Comparison of ENCODE assay signal across 15 cellular contexts in the genomic region with DNA sequence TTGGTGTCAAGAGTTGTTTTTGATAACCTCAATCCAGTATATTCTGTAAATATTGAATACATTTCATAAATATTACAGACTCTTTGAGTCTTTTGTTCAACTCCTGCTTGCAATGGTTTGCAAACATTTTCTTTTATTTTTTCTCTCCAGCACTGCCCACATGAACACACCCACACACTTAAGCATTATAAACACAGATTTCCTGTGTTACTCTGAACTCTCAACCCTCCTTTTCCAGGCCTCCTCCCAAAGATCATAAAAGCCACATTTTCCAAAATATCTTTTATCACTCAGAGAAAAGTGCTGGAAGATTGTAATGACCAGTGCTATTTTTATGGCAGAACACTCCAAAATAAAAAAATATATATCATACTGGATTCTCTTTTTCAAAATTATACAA. TPM values are rescaled to one million over a fixed set of nuclear protein-coding genes. Genes with fewer than 3 reads are reported as not detected.
DNase-seq lines count a peak whose midpoint lies in the region; ATAC-seq, FAIRE-seq and TF ChIP-seq lines count a peak whose summit lies in the region.
"Had no signal": no experiment of that assay in that cellular context is flagged by ENCODE, and none has a peak within 500 bp of the region (broad histone marks: within the 10 kb centered on the region; RNA-seq: fewer than 3 reads in every experiment).

No MANE protein-coding gene starts in this region.

- H3K9ac ChIP-seq in liver (ENCODE audit: low read depth in 1 of 2, low read length in 2 of 2), result no peak overlapping the region
- H3K9ac ChIP-seq in HepG2 (ENCODE audit: insufficient read depth, low read depth, low read length), result no peak overlapping the region
- H3K9ac ChIP-seq: SK-N-SH had no signal

- intact Hi-C loops in HepG2 (cut with micrococcal nuclease; ENCODE audit: unreplicated experiment), result no loop called here
- intact Hi-C loops in activated T-helper 1 cell treated with anti-CD3 and anti-CD28 coated beads, Interleukin-12 subunit alpha, Interleukin-12 subunit beta, Interleukin-2, Interleukin-4 antibody, amounts not matched to agents 30 ng/mL and 10 ng/mL and 1 ng/mL, durations not matched to agents 14 hours and 24 hours and 36 hours (cut with micrococcal nuclease), result no loop called here

- FAIRE-seq in HepG2 (lab: Jason Lieb, UNC), result no peak
- FAIRE-seq: GM18507, keratinocyte had no signal

- H3K36me3 ChIP-seq in liver (ENCODE audit: control insufficient read depth in 4 of 4, insufficient read depth in 3 of 4, low read depth in 1 of 4, low read length in 3 of 4), result no peaks in the 10 kb centered on the region
- H3K36me3 ChIP-seq in HepG2 (replicated peaks in 1 of 2; ENCODE audit: control insufficient read depth in 1 of 2, insufficient read depth in 2 of 2, low read length in 2 of 2), result no peaks in the 10 kb centered on the region

- H3K79me2 ChIP-seq in HepG2 (ENCODE audit: insufficient read depth, low read length), result no peaks in the 10 kb centered on the region

- TF ChIP-seq EP300 in HepG2 (IDR thresholded peaks at IDR 0.05; ENCODE audit: low read depth in 2 of 2, low read length in 2 of 2) (no peak), HepG2 (CRISPR knock-in tag; IDR thresholded peaks at IDR 0.05; ENCODE audit: borderline replicate concordance) (no peak)

- H3K27ac ChIP-seq in liver (ENCODE audit: low read depth in 1 of 2, low read length in 2 of 2) (no peak overlapping the region), HepG2 (ENCODE audit: extremely low read length, insufficient read depth, low read length) (no peak overlapping the region)

- no TSS peak for BruUV-seq in HepG2 (replicated peaks; lab: Mats Ljungman, UMichigan)

- TF ChIP-seq POLR2A in HepG2 (IDR thresholded peaks at IDR 0.05; ENCODE audit: insufficient read depth in 1 of 2, low read depth in 2 of 2, low read length in 2 of 2), result no peak

- peaks cover 90% of the 10 kb centered on the region for H3K4me1 Mint-ChIP-seq in activated T-helper 1 cell treated with anti-CD3 and anti-CD28 coated beads, Interleukin-12 subunit alpha, Interleukin-12 subunit beta, Interleukin-2, Interleukin-4 antibody, amounts not matched to agents 30 ng/mL and 10 ng/mL and 1 ng/mL, durations not matched to agents 14 hours and 24 hours and 36 hours (ENCODE audit: low read depth)
- H3K4me1 Mint-ChIP-seq in immature natural killer cell, result peaks cover 61 to 72% of the 10 kb centered on the region in 2 donors
- peaks cover 87% of the 10 kb centered on the region for H3K4me1 Mint-ChIP-seq in stimulated activated naive CD8-positive, alpha-beta T cell treated with anti-CD3 and anti-CD28 coated beads, Interleukin-15, amount 100 ng/mL, for 72 hours

- in situ Hi-C loops in HepG2 (cut with HindIII; ENCODE audit: extremely low pct_ligation_motif_present, low pct_unique_long_range_greater_than_20kb), result no loop called here

- H3K4me1 ChIP-seq in liver (ENCODE audit: control insufficient read depth in 4 of 4, insufficient read depth in 4 of 4, low read length in 3 of 4) (peaks cover 0 to 5% (median 0%) of the 10 kb centered on the region in 4 donors), HepG2 (ENCODE audit: insufficient read depth, low read length) (no peaks in the 10 kb centered on the region)

- H3K36me3 Mint-ChIP-seq in activated T-helper 1 cell treated with anti-CD3 and anti-CD28 coated beads, Interleukin-12 subunit alpha, Interleukin-12 subunit beta, Interleukin-2, Interleukin-4 antibody, amounts not matched to agents 30 ng/mL and 10 ng/mL and 1 ng/mL, durations not matched to agents 14 hours and 24 hours and 36 hours (ENCODE audit: low read depth), result peaks cover 61% of the 10 kb centered on the region
- peaks cover 14 to 24% (median 19%) of the 10 kb centered on the region in 3 donors for H3K36me3 Mint-ChIP-seq in immature natural killer cell

- POLR2A ChIA-PET in HepG2 (lab: Yijun Ruan, JAX), result no interaction called here

- CTCF ChIA-PET in HepG2 (lab: Yijun Ruan, JAX; ENCODE audit: low intra/inter-chr PET ratio, low total read pairs), result no interaction called here

- ATAC-seq in HepG2, result no peak
- no peak for ATAC-seq in stimulated activated naive CD8-positive, alpha-beta T cell treated with anti-CD3 and anti-CD28 coated beads, Interleukin-15, amount 100 ng/mL, for 72 hours
- no peak for ATAC-seq in HG02973 (IDR thresholded peaks at IDR 0.05; ENCODE audit: unreplicated experiment)
- no peak for ATAC-seq in GM21360 (IDR thresholded peaks at IDR 0.05; ENCODE audit: unreplicated experiment)

- no peak overlapping the region for H2AFZ ChIP-seq in HepG2 (ENCODE audit: low read length)

- no peak for TF ChIP-seq CTCF in liver (IDR thresholded peaks at IDR 0.05; ENCODE audit: low read depth, low read length, missing input control)
- no peak for TF ChIP-seq CTCF in HepG2 (CRISPR knock-in tag; IDR thresholded peaks at IDR 0.05)

- no peak overlapping the region for H3K4me2 ChIP-seq in HepG2 (ENCODE audit: low read depth, low read length)
- H3K4me2 ChIP-seq: SK-N-SH had no signal

- H3K4me3 ChIP-seq in liver (ENCODE audit: low read depth in 1 of 3, low read length in 3 of 3) (no peak overlapping the region), HepG2 (replicated peaks in 1 of 3; ENCODE audit: insufficient read depth in 1 of 3, low read depth in 2 of 3, low read length in 3 of 3) (no peak overlapping the region)

- DNase-seq in HepG2 (ENCODE audit: low spot score) (no peak), immature natural killer cell (no peak)
- DNase-seq in activated T-helper 1 cell treated with anti-CD3 and anti-CD28 coated beads, Interleukin-12 subunit alpha, Interleukin-12 subunit beta, Interleukin-2, Interleukin-4 antibody, amounts not matched to agents 30 ng/mL and 10 ng/mL and 1 ng/mL, durations not matched to agents 14 hours and 24 hours and 36 hours (ENCODE audit: low spot score), result no peak
- DNase-seq in stimulated activated naive CD8-positive, alpha-beta T cell treated with anti-CD3 and anti-CD28 coated beads, Interleukin-15, amount 100 ng/mL, for 72 hours, result no peak
- DNase-seq in activated effector memory CD4-positive, alpha-beta T cell treated with Interleukin-2 at 50 U/mL for 16 hours, result no peak
- DNase-seq: C1 segment of cervical spinal cord, foreskin melanocyte, HCEC 1CT, NCI-H2171 treated with DMSO at 0.1 percent for 48 hours, SK-N-SH had no signal

- H3K27ac Mint-ChIP-seq in activated T-helper 1 cell treated with anti-CD3 and anti-CD28 coated beads, Interleukin-12 subunit alpha, Interleukin-12 subunit beta, Interleukin-2, Interleukin-4 antibody, amounts not matched to agents 30 ng/mL and 10 ng/mL and 1 ng/mL, durations not matched to agents 14 hours and 24 hours and 36 hours, result peak overlapping the region; percentile 19
- peak overlapping the region; percentile 88 to 96 (median 92) for H3K27ac Mint-ChIP-seq in immature natural killer cell
- H3K27ac Mint-ChIP-seq in stimulated activated naive CD8-positive, alpha-beta T cell treated with anti-CD3 and anti-CD28 coated beads, Interleukin-15, amount 100 ng/mL, for 72 hours, result peak overlapping the region in 1 of 2 donors; percentile 14

- peaks cover 9% of the 10 kb centered on the region for H3K9me3 Mint-ChIP-seq in activated T-helper 1 cell treated with anti-CD3 and anti-CD28 coated beads, Interleukin-12 subunit alpha, Interleukin-12 subunit beta, Interleukin-2, Interleukin-4 antibody, amounts not matched to agents 30 ng/mL and 10 ng/mL and 1 ng/mL, durations not matched to agents 14 hours and 24 hours and 36 hours
- peaks cover 4 to 9% (median 7%) of the 10 kb centered on the region in 6 donors for H3K9me3 Mint-ChIP-seq in immature natural killer cell
- H3K9me3 Mint-ChIP-seq in stimulated activated naive CD8-positive, alpha-beta T cell treated with anti-CD3 and anti-CD28 coated beads, Interleukin-15, amount 100 ng/mL, for 72 hours, result peaks cover 11 to 16% of the 10 kb centered on the region in 2 donors

- no peaks in the 10 kb centered on the region for H3K27me3 Mint-ChIP-seq in activated T-helper 1 cell treated with anti-CD3 and anti-CD28 coated beads, Interleukin-12 subunit alpha, Interleukin-12 subunit beta, Interleukin-2, Interleukin-4 antibody, amounts not matched to agents 30 ng/mL and 10 ng/mL and 1 ng/mL, durations not matched to agents 14 hours and 24 hours and 36 hours (ENCODE audit: insufficient read depth)
- H3K27me3 Mint-ChIP-seq in immature natural killer cell (ENCODE audit: low read depth in 3 of 3), result peaks cover 2 to 3% (median 2%) of the 10 kb centered on the region in 3 donors
- no peaks in the 10 kb centered on the region for H3K27me3 Mint-ChIP-seq in stimulated activated naive CD8-positive, alpha-beta T cell treated with anti-CD3 and anti-CD28 coated beads, Interleukin-15, amount 100 ng/mL, for 72 hours

- peaks cover 0 to 3% (median 0%) of the 10 kb centered on the region in 4 donors for H3K9me3 ChIP-seq in liver (ENCODE audit: control insufficient read depth in 4 of 4, low read length in 3 of 4)
- no peaks in the 10 kb centered on the region for H3K9me3 ChIP-seq in HepG2 (ENCODE audit: low read length)
- H3K9me3 ChIP-seq: SK-N-SH had no signal

- no peaks in the 10 kb centered on the region for H4K20me1 ChIP-seq in HepG2 (ENCODE audit: insufficient read depth, low read length)

- no peak for TF ChIP-seq RAD21 in liver (IDR thresholded peaks at IDR 0.05)
- no peak for TF ChIP-seq RAD21 in HepG2 (CRISPR knock-in tag; IDR thresholded peaks at IDR 0.05)

- H3K27me3 ChIP-seq in liver (ENCODE audit: control insufficient read depth in 4 of 4, insufficient read depth in 4 of 4, low read length in 3 of 4) (no peaks in the 10 kb centered on the region), HepG2 (ENCODE audit: control insufficient read depth in 1 of 2, insufficient read depth in 2 of 2, low read length in 2 of 2) (peaks cover 0 to 17% of the 10 kb centered on the region in 2 experiments; a peak in 2 of 5 replicates)

- peak overlapping the region; percentile 19 for H3K4me3 Mint-ChIP-seq in activated T-helper 1 cell treated with anti-CD3 and anti-CD28 coated beads, Interleukin-12 subunit alpha, Interleukin-12 subunit beta, Interleukin-2, Interleukin-4 antibody, amounts not matched to agents 30 ng/mL and 10 ng/mL and 1 ng/mL, durations not matched to agents 14 hours and 24 hours and 36 hours
- peak overlapping the region; percentile 67 to 90 (median 81) for H3K4me3 Mint-ChIP-seq in immature natural killer cell
- H3K4me3 Mint-ChIP-seq in stimulated activated naive CD8-positive, alpha-beta T cell treated with anti-CD3 and anti-CD28 coated beads, Interleukin-15, amount 100 ng/mL, for 72 hours, result peak overlapping the region; percentile 17 to 33

RNA-seq across cellular contexts. Expression of gene ARHGAP25, which starts 20.5 kb away (rescaled TPM):
- total RNA-seq in liver, result 1 to 10 TPM; 6.4 to 7.0 TPM
- polyA plus RNA-seq in liver, result 1 to 10 TPM; 3.5 to 4.2 TPM
- not detected in 2 replicates for total RNA-seq in HepG2 (2016; rRNA removed; fragmentation: Illumina TruSeq; extraction: Trizol)
- not detected in 2 replicates for total RNA-seq in HepG2 (2016; cell fraction: cytosol; rRNA removed; fragmentation: Illumina TruSeq; extraction: Trizol; ENCODE audit: low read depth)
- not detected in 2 replicates for total RNA-seq in HepG2 (2016; cell fraction: insoluble cytoplasmic fraction; rRNA removed; fragmentation: Illumina TruSeq; extraction: Trizol)
- total RNA-seq in HepG2 (2016; cell fraction: membrane; rRNA removed; fragmentation: Illumina TruSeq; extraction: Trizol), result not detected in 2 replicates
- total RNA-seq in HepG2 (2016; cell fraction: nucleus; rRNA removed; fragmentation: Illumina TruSeq; extraction: Trizol), result not detected in 2 replicates
- polyA plus RNA-seq in HepG2 (2011; rRNA removed), result not detected in 2 replicates
- polyA plus RNA-seq in HepG2 (2011; cell fraction: cytosol; rRNA removed), result not detected in 2 replicates
- not detected in 2 replicates for polyA plus RNA-seq in HepG2 (2011; cell fraction: nucleus; rRNA removed)
- polyA plus RNA-seq in HepG2 (2012), result not detected in 2 replicates
- polyA plus RNA-seq in HepG2 (2016; cell fraction: cytosol; fragmentation: Illumina TruSeq; extraction: Trizol; ENCODE audit: low read depth), result not detected in 2 replicates
- polyA plus RNA-seq in HepG2 (2016; cell fraction: insoluble cytoplasmic fraction; fragmentation: Illumina TruSeq; extraction: Trizol; ENCODE audit: low read depth), result not detected in 2 replicates
- not detected in 2 replicates for polyA plus RNA-seq in HepG2 (2016; cell fraction: membrane; fragmentation: Illumina TruSeq; extraction: Trizol; ENCODE audit: low read depth)
- polyA plus RNA-seq in HepG2 (2016; cell fraction: nucleus; fragmentation: Illumina TruSeq; extraction: Trizol; ENCODE audit: insufficient read depth, low read depth), result not detected in 2 replicates
- 1.2 TPM in 1 of 2 replicates, not detected in the other for polyA minus RNA-seq in HepG2 (2011; rRNA and poly(A)+ RNA removed; ENCODE audit: low replicate concordance)
- polyA minus RNA-seq in HepG2 (2011; cell fraction: cytosol; rRNA and poly(A)+ RNA removed), result not detected in 2 replicates
- polyA minus RNA-seq in HepG2 (2011; cell fraction: nucleus; rRNA and poly(A)+ RNA removed), result not detected in 2 replicates
- total RNA-seq in activated T-helper 1 cell treated with anti-CD3 and anti-CD28 coated beads, Interleukin-12 subunit alpha, Interleukin-12 subunit beta, Interleukin-2, Interleukin-4 antibody, amounts not matched to agents 30 ng/mL and 10 ng/mL and 1 ng/mL, durations not matched to agents 14 hours and 24 hours and 36 hours, result 71.6 and 74.2 TPM in 2 replicates
- polyA plus RNA-seq in immature natural killer cell, result 100 to 1,000 TPM; 107 to 282 (median 117) TPM
- polyA plus RNA-seq: SK-N-SH had no signal

Comparison
In these comparisons a context has a peak if more than half of its experiments do, and no peak if none do; other contexts are left out.
1. H3K4me3 Mint-ChIP-seq: peak in every context shown above with its lines; median percentile 81 in immature natural killer cell; 25 in stimulated activated naive CD8-positive, alpha-beta T cell treated with anti-CD3 and anti-CD28 coated beads, Interleukin-15, amount 100 ng/mL, for 72 hours; 19 in activated T-helper 1 cell treated with anti-CD3 and anti-CD28 coated beads, Interleukin-12 subunit alpha, Interleukin-12 subunit beta, Interleukin-2, Interleukin-4 antibody, amounts not matched to agents 30 ng/mL and 10 ng/mL and 1 ng/mL, durations not matched to agents 14 hours and 24 hours and 36 hours.